In genomic region chr2:218999881-219000568, GRCh38 we compare ENCODE assay signal across 15 cellular contexts. TPM values are rescaled to one million over a fixed set of nuclear protein-coding genes. Genes with fewer than 3 reads are reported as not detected.
A peak's percentile ranks its signal among the peaks of the same experiment; 100 is the strongest.
DNase-seq lines count a peak whose midpoint lies in the region; ATAC-seq and TF ChIP-seq lines count a peak whose summit lies in the region.
"Had no signal": no experiment of that assay in that cellular context is flagged by ENCODE, and none has a peak within 500 bp of the region (broad histone marks: within the 10 kb centered on the region; RNA-seq: fewer than 3 reads in every experiment).

No MANE protein-coding gene starts in this region.

- no peaks in the 10 kb centered on the region for H3K36me3 ChIP-seq in H7 (replicated peaks; ENCODE audit: control insufficient read depth, insufficient read depth, low read length)
- H3K36me3 ChIP-seq in neural progenitor cell = no peaks in the 10 kb centered on the region

- DNase-seq in H7 (peak; percentile 89), NCI-H2081 treated with DMSO at 0.1 percent for 48 hours (lab: John Stamatoyannopoulos, UW) (peak; percentile 72), SHP77 treated with DMSO at 0.1 percent for 48 hours (lab: John Stamatoyannopoulos, UW) (peak; percentile 85), neural progenitor cell (ENCODE audit: low spot score) (peak; percentile 49), T-helper 9 cell (no peak)
- DNase-seq in activated naive CD4-positive, alpha-beta T cell treated with anti-CD3 and anti-CD28 coated beads for 36 hours = no peak
- no peak for DNase-seq in stimulated activated naive B cell treated with anti-CD40 and anti-IgM and Interleukin-4, amounts not matched to agents 10 μg/mL and 1 μg/mL and 100 μg/mL, for 72 hours
- DNase-seq: activated CD4-positive, alpha-beta T cell treated with anti-CD3 and anti-CD28 coated beads for 48 hours; CD4-positive, CD25-positive, alpha-beta regulatory T cell; NCI-H524 treated with DMSO at 0.1 percent for 48 hours had no signal

- intact Hi-C loops in activated naive CD4-positive, alpha-beta T cell treated with anti-CD3 and anti-CD28 coated beads for 36 hours (cut with micrococcal nuclease) = loop anchor here (5.0 kb wide), 1 partner anchor 57 kb away; no protein-coding TSS in a partner anchor

- no peaks in the 10 kb centered on the region for H3K79me2 ChIP-seq in neural progenitor cell (ENCODE audit: low read depth)

- peaks cover 6% of the 10 kb centered on the region for H3F3A ChIP-seq in neural progenitor cell (ENCODE audit: low read depth)

- no peak overlapping the region for H2AFZ ChIP-seq in neural progenitor cell (replicated peaks)

- peak overlapping the region; percentile 63 for H3K4me2 ChIP-seq in neural progenitor cell

- H3K9me3 Mint-ChIP-seq in neural progenitor cell = peaks cover 4% of the 10 kb centered on the region
- H3K9me3 Mint-ChIP-seq in activated naive CD4-positive, alpha-beta T cell treated with anti-CD3 and anti-CD28 coated beads for 36 hours = no peaks in the 10 kb centered on the region
- no peaks in the 10 kb centered on the region for H3K9me3 Mint-ChIP-seq in stimulated activated naive B cell treated with anti-CD40 and anti-IgM and Interleukin-4, amounts not matched to agents 10 μg/mL and 1 μg/mL and 100 μg/mL, for 72 hours
- H3K9me3 Mint-ChIP-seq: activated T-helper 17 cell treated with anti-CD3 and anti-CD28 coated beads, Interleukin-2, amount 50 U/mL, for 72 hours had no signal

- H3K27me3 ChIP-seq in H7 (ENCODE audit: control insufficient read depth, insufficient read depth, low read length) (peaks cover 98% of the 10 kb centered on the region), neural progenitor cell (peaks cover 100% of the 10 kb centered on the region)

- H4K20me1 ChIP-seq in neural progenitor cell (ENCODE audit: low read depth) = peaks cover 66% of the 10 kb centered on the region

- no peak overlapping the region for H3K27ac Mint-ChIP-seq in neural progenitor cell
- no peak overlapping the region for H3K27ac Mint-ChIP-seq in activated naive CD4-positive, alpha-beta T cell treated with anti-CD3 and anti-CD28 coated beads for 36 hours
- H3K27ac Mint-ChIP-seq in stimulated activated naive B cell treated with anti-CD40 and anti-IgM and Interleukin-4, amounts not matched to agents 10 μg/mL and 1 μg/mL and 100 μg/mL, for 72 hours = no peak overlapping the region
- H3K27ac Mint-ChIP-seq: activated T-helper 17 cell treated with anti-CD3 and anti-CD28 coated beads, Interleukin-2, amount 50 U/mL, for 72 hours; CD4-positive, CD25-positive, alpha-beta regulatory T cell had no signal

- H3K4me1 Mint-ChIP-seq in neural progenitor cell = peaks cover 23% of the 10 kb centered on the region
- H3K4me1 Mint-ChIP-seq in activated naive CD4-positive, alpha-beta T cell treated with anti-CD3 and anti-CD28 coated beads for 36 hours (ENCODE audit: low read depth) = peaks cover 14% of the 10 kb centered on the region
- peaks cover 25 to 42% of the 10 kb centered on the region in 2 donors for H3K4me1 Mint-ChIP-seq in stimulated activated naive B cell treated with anti-CD40 and anti-IgM and Interleukin-4, amounts not matched to agents 10 μg/mL and 1 μg/mL and 100 μg/mL, for 72 hours

- no peak for TF ChIP-seq CTCF in neural progenitor cell (IDR thresholded peaks at IDR 0.05)

- H3K9me3 ChIP-seq in neural progenitor cell (ENCODE audit: low read depth) = no peaks in the 10 kb centered on the region

- no peaks in the 10 kb centered on the region for H3K36me3 Mint-ChIP-seq in neural progenitor cell
- H3K36me3 Mint-ChIP-seq in activated naive CD4-positive, alpha-beta T cell treated with anti-CD3 and anti-CD28 coated beads for 36 hours (ENCODE audit: low read depth) = no peaks in the 10 kb centered on the region
- no peaks in the 10 kb centered on the region for H3K36me3 Mint-ChIP-seq in stimulated activated naive B cell treated with anti-CD40 and anti-IgM and Interleukin-4, amounts not matched to agents 10 μg/mL and 1 μg/mL and 100 μg/mL, for 72 hours
- H3K36me3 Mint-ChIP-seq: brain; CD4-positive, CD25-positive, alpha-beta regulatory T cell had no signal

- H3K4me1 ChIP-seq in neural progenitor cell = peaks cover 31% of the 10 kb centered on the region

- no peak overlapping the region for H3K27ac ChIP-seq in neural progenitor cell

- no peak for ATAC-seq in GM21526 (IDR thresholded peaks at IDR 0.05; ENCODE audit: low FRiP score, unreplicated experiment)
- ATAC-seq in stimulated activated naive B cell treated with anti-CD40 and anti-IgM and Interleukin-4, amounts not matched to agents 10 μg/mL and 1 μg/mL and 100 μg/mL, for 72 hours (replicated peaks) = no peak
- ATAC-seq: activated T-helper 17 cell treated with anti-CD3 and anti-CD28 coated beads, Interleukin-2, amount 50 U/mL, for 72 hours had no signal

- CTCF ChIA-PET in activated naive CD4-positive, alpha-beta T cell treated with anti-CD3 and anti-CD28 coated beads for 36 hours (lab: Charles Lee) = no interaction called here

- peaks cover 64% of the 10 kb centered on the region for H3K27me3 Mint-ChIP-seq in neural progenitor cell (ENCODE audit: insufficient read depth, low read depth)
- peaks cover 67% of the 10 kb centered on the region for H3K27me3 Mint-ChIP-seq in activated naive CD4-positive, alpha-beta T cell treated with anti-CD3 and anti-CD28 coated beads for 36 hours (ENCODE audit: low read depth)
- H3K27me3 Mint-ChIP-seq in stimulated activated naive B cell treated with anti-CD40 and anti-IgM and Interleukin-4, amounts not matched to agents 10 μg/mL and 1 μg/mL and 100 μg/mL, for 72 hours = peaks cover 90 to 95% of the 10 kb centered on the region in 2 donors

- no peak overlapping the region for H3K9ac ChIP-seq in neural progenitor cell

- H3K4me3 ChIP-seq in H7 (ENCODE audit: insufficient read depth, low read depth, low read length) = peak overlapping the region; percentile 37
- H3K4me3 ChIP-seq in neural progenitor cell = no peak overlapping the region

- peak overlapping the region; percentile 2 for H3K4me3 Mint-ChIP-seq in neural progenitor cell
- no peak overlapping the region for H3K4me3 Mint-ChIP-seq in activated naive CD4-positive, alpha-beta T cell treated with anti-CD3 and anti-CD28 coated beads for 36 hours
- no peak overlapping the region for H3K4me3 Mint-ChIP-seq in stimulated activated naive B cell treated with anti-CD40 and anti-IgM and Interleukin-4, amounts not matched to agents 10 μg/mL and 1 μg/mL and 100 μg/mL, for 72 hours
- H3K4me3 Mint-ChIP-seq: activated T-helper 17 cell treated with anti-CD3 and anti-CD28 coated beads, Interleukin-2, amount 50 U/mL, for 72 hours; CD4-positive, CD25-positive, alpha-beta regulatory T cell had no signal

RNA-seq across cellular contexts. Expression of gene CRYBA2, which starts 6.8 kb away (rescaled TPM):
- total RNA-seq in H7 (2014; rRNA removed; shearing (Covaris generic)) = not detected in 2 replicates
- total RNA-seq in neural progenitor cell (ENCODE audit: low replicate concordance) = not detected in 2 replicates
- not detected for total RNA-seq in activated naive CD4-positive, alpha-beta T cell treated with anti-CD3 and anti-CD28 coated beads for 36 hours
- total RNA-seq: activated T-helper 17 cell treated with anti-CD3 and anti-CD28 coated beads, Interleukin-2, amount 50 U/mL, for 72 hours; CD4-positive, CD25-positive, alpha-beta regulatory T cell; endothelial cell of umbilical vein; HT-29 had no signal

RNA-seq across cellular contexts. Expression of gene FEV, which starts 15.0 kb away (rescaled TPM):
- not detected in 2 replicates for total RNA-seq in H7 (2014; rRNA removed; shearing (Covaris generic))
- total RNA-seq in neural progenitor cell (ENCODE audit: low replicate concordance) = not detected in 2 replicates
- total RNA-seq in activated naive CD4-positive, alpha-beta T cell treated with anti-CD3 and anti-CD28 coated beads for 36 hours = not detected
- total RNA-seq: activated T-helper 17 cell treated with anti-CD3 and anti-CD28 coated beads, Interleukin-2, amount 50 U/mL, for 72 hours; CD4-positive, CD25-positive, alpha-beta regulatory T cell; endothelial cell of umbilical vein; HT-29 had no signal

RNA-seq across cellular contexts. Expression of gene CDK5R2, which starts 40.6 kb away (rescaled TPM):
- 0.17 TPM in 1 of 2 replicates, not detected in the other for total RNA-seq in H7 (2014; rRNA removed; shearing (Covaris generic))
- total RNA-seq in neural progenitor cell (ENCODE audit: low replicate concordance) = 0.09 TPM in 1 of 2 replicates, not detected in the other
- not detected for total RNA-seq in activated naive CD4-positive, alpha-beta T cell treated with anti-CD3 and anti-CD28 coated beads for 36 hours
- total RNA-seq: activated T-helper 17 cell treated with anti-CD3 and anti-CD28 coated beads, Interleukin-2, amount 50 U/mL, for 72 hours; CD4-positive, CD25-positive, alpha-beta regulatory T cell; endothelial cell of umbilical vein; HT-29 had no signal

RNA-seq across cellular contexts. Expression of gene CFAP65, which starts 41.3 kb away (rescaled TPM):
- 0.11 TPM in 1 of 2 replicates, not detected in the other for total RNA-seq in H7 (2014; rRNA removed; shearing (Covaris generic))
- 0.22 and 0.80 TPM in 2 replicates for total RNA-seq in neural progenitor cell (ENCODE audit: low replicate concordance)
- total RNA-seq in activated naive CD4-positive, alpha-beta T cell treated with anti-CD3 and anti-CD28 coated beads for 36 hours = not detected
- total RNA-seq: activated T-helper 17 cell treated with anti-CD3 and anti-CD28 coated beads, Interleukin-2, amount 50 U/mL, for 72 hours; CD4-positive, CD25-positive, alpha-beta regulatory T cell; endothelial cell of umbilical vein; HT-29 had no signal

Comparison
In these comparisons a context has a peak if more than half of its experiments do, and no peak if none do; other contexts are left out.
1. DNase-seq: peak in H7 (single experiment), NCI-H2081 treated with DMSO at 0.1 percent for 48 hours (single experiment), SHP77 treated with DMSO at 0.1 percent for 48 hours (single experiment) and neural progenitor cell (single experiment); none in activated naive CD4-positive, alpha-beta T cell treated with anti-CD3 and anti-CD28 coated beads for 36 hours (single experiment), stimulated activated naive B cell treated with anti-CD40 and anti-IgM and Interleukin-4, amounts not matched to agents 10 μg/mL and 1 μg/mL and 100 μg/mL, for 72 hours (single experiment) and T-helper 9 cell (single experiment).